ENCODE assay signal across 8 cellular contexts in the genomic region with DNA sequence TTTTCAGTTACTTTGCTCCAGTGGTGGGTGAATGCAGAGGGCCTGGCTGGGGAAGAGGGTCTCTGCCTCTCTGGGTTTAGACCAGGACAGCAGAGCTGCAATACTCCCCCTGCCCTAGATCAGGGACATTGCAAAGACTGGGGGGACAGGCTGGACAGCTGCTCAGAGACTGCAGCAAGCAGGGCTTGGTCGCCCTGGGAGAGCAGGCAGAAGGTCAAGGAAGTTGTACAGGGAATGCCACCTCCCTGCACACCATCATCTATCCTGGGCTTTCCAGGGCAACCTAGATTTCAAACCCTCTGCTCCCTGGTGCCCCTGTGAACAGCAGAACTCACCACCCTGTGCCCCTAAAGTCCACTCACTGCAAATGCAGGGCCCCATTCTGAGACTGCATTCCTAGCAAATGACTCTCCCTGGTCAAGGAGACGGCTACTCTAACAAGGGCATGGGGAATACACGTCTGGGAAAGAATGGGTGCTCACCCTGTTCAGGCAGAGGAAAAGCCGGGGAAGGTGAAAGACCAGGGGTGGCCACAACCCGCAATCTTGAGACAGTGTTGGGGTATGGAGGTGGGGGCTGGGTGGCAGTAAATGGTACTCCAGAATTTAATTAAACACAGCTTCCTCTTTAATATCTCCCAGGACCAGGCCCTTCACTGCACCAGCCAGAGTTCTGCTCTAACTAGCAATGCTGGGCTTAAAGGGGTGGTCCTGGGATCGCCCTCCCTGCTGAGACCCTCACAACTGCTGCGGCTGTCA. TPM values are rescaled to one million over a fixed set of nuclear protein-coding genes. Genes with fewer than 3 reads are reported as not detected.
DNase-seq lines count a peak whose midpoint lies in the region; ATAC-seq, FAIRE-seq and TF ChIP-seq lines count a peak whose summit lies in the region.

No MANE protein-coding gene starts in this region.

- H3K4me3 ChIP-seq in keratinocyte (ENCODE audit: control insufficient read depth in 2 of 3, extremely low read depth in 1 of 3, insufficient read depth in 2 of 3, low read depth in 1 of 3, low read length in 3 of 3) (peak overlapping the region; percentile 72 to 90 (median 89)), thoracic aorta (peak overlapping the region; percentile 87)

- peak overlapping the region; percentile 96 for H3K4me2 ChIP-seq in keratinocyte (ENCODE audit: control insufficient read depth, extremely low read depth, insufficient read depth, low read depth, low read length)

- dilution Hi-C loops in keratinocyte (cut with MboI; ENCODE audit: extremely low pct_ligation_motif_present, low sequenced_read_pairs): no loop called here

- H3K36me3 ChIP-seq in keratinocyte (ENCODE audit: control insufficient read depth in 2 of 2, extremely low read depth in 1 of 2, insufficient read depth in 2 of 2, low read length in 2 of 2) (peaks cover 2 to 12% of the 10 kb centered on the region in 2 experiments), thoracic aorta (peaks cover 7% of the 10 kb centered on the region)

- peak overlapping the region; percentile 85 for H3K27ac ChIP-seq in angular gyrus (ENCODE audit: low read depth, low read length)
- peak overlapping the region; percentile 77 for H3K27ac ChIP-seq in keratinocyte (ENCODE audit: control insufficient read depth, insufficient read depth, low read length)
- peak overlapping the region; percentile 84 to 87 for H3K27ac ChIP-seq in thoracic aorta

- H3K4me1 ChIP-seq in keratinocyte (ENCODE audit: control insufficient read depth, extremely low read depth, insufficient read depth, low read length) (peaks cover 58% of the 10 kb centered on the region), thoracic aorta (ENCODE audit: control insufficient read depth in 1 of 2, low read depth in 2 of 2) (peaks cover 29 to 49% of the 10 kb centered on the region in 2 donors)

- no peak for ATAC-seq in thoracic aorta (ENCODE audit: insufficient number of reproducible peaks, low FRiP score, low read depth)
- ATAC-seq in GM21515 (IDR thresholded peaks at IDR 0.05; ENCODE audit: unreplicated experiment): no peak
- ATAC-seq in GM18511 (IDR thresholded peaks at IDR 0.05; ENCODE audit: unreplicated experiment): no peak

- H3K79me2 ChIP-seq in keratinocyte (ENCODE audit: control insufficient read depth, insufficient read depth, low read length): peaks cover 34% of the 10 kb centered on the region

- H3K27me3 ChIP-seq in keratinocyte (ENCODE audit: control insufficient read depth, extremely low read depth, insufficient read depth, low read length) (no peaks in the 10 kb centered on the region), thoracic aorta (replicated peaks; ENCODE audit: insufficient read depth) (no peaks in the 10 kb centered on the region)

- no peaks in the 10 kb centered on the region for H3K9me1 ChIP-seq in keratinocyte (ENCODE audit: control insufficient read depth, extremely low read depth, insufficient read depth, low read length)

- peak overlapping the region; percentile 83 for H3K9ac ChIP-seq in keratinocyte (ENCODE audit: control insufficient read depth, extremely low read depth, insufficient read depth, low read length)

- peak; percentile 43 for FAIRE-seq in keratinocyte (lab: Jason Lieb, UNC)

- H3K9me3 ChIP-seq in keratinocyte (ENCODE audit: control insufficient read depth, low read depth, low read length) (no peaks in the 10 kb centered on the region), thoracic aorta (no peaks in the 10 kb centered on the region)

- TF ChIP-seq CTCF in keratinocyte (optimal IDR thresholded peaks at IDR 0.05 in 1 of 3, IDR thresholded peaks at IDR 0.05 in 1 of 3, conservative IDR thresholded peaks at IDR 0.05 in 1 of 3; ENCODE audit: extremely low read depth in 1 of 3, insufficient read depth in 2 of 3, low read length in 3 of 3) (no peak), thoracic aorta (IDR thresholded peaks at IDR 0.05) (peak; percentile 38)

- H2AFZ ChIP-seq in keratinocyte (ENCODE audit: control insufficient read depth, low read length): peak overlapping the region; percentile 5

- H4K20me1 ChIP-seq in keratinocyte (ENCODE audit: control insufficient read depth, extremely low read depth, insufficient read depth, low read length): no peaks in the 10 kb centered on the region

- DNase-seq in NCI-H1417 (lab: John Stamatoyannopoulos, UW) (peak in 2 of 3 experiments; percentile 17 to 53), NCI-H1417 treated with DMSO at 0.1 percent for 48 hours (lab: John Stamatoyannopoulos, UW) (no peak), keratinocyte (ENCODE audit: low read depth, low spot score) (no peak), thoracic aorta (ENCODE audit: low spot score) (no peak), NCI-H2196 treated with DMSO at 0.1 percent for 48 hours (lab: John Stamatoyannopoulos, UW; ENCODE audit: unreplicated experiment) (no peak)

RNA-seq across cellular contexts. Expression of gene KIFC3, which starts 1.0 kb away (rescaled TPM):
- 22.7 to 32.8 TPM (median 27.9 TPM) in 3 replicates for polyA plus RNA-seq in keratinocyte
- polyA plus RNA-seq in keratinocyte (2011; ENCODE audit: low read depth): 33.9 TPM
- polyA plus RNA-seq in keratinocyte (2011; cell fraction: cytosol; rRNA removed): 12.9 and 27.8 TPM in 2 replicates
- 49.8 and 69.5 TPM in 2 replicates for polyA plus RNA-seq in keratinocyte (2011; cell fraction: nucleus; rRNA removed)
- 37.9 and 40.1 TPM in 2 replicates for polyA plus RNA-seq in keratinocyte (2012; ENCODE audit: low replicate concordance)
- 31.2 to 72.9 TPM (median 41.7 TPM) in 3 replicates for polyA minus RNA-seq in keratinocyte
- polyA minus RNA-seq in keratinocyte (2011; cell fraction: cytosol; rRNA and poly(A)+ RNA removed): 48.5 TPM
- polyA minus RNA-seq in keratinocyte (2011; cell fraction: nucleus; rRNA and poly(A)+ RNA removed): 48.5 and 49.4 TPM in 2 replicates
- total RNA-seq in thoracic aorta: 100 to 1,000 TPM; 109 to 123 TPM

Comparison
In these comparisons a context has a peak if more than half of its experiments do, and no peak if none do; other contexts are left out.
1. DNase-seq: peak in NCI-H1417 (2 of 3); none in NCI-H1417 treated with DMSO at 0.1 percent for 48 hours (single experiment), keratinocyte (single experiment), thoracic aorta (single experiment) and NCI-H2196 treated with DMSO at 0.1 percent for 48 hours (single experiment).
2. Peak in every context shown above with its lines, with median percentiles within 50 percentile points of each other: H3K27ac ChIP-seq.